In genomic region chr11:67504023-67504949, GRCh38 we compare ENCODE assay signal across 1 cellular context.
TF ChIP-seq lines count a peak whose summit lies in the region.

No MANE protein-coding gene starts in this region.

TF ChIP-seq in IMR-90, 13 proteins besides CTCF, POLR2A, EP300 and RAD21:
- TF ChIP-seq CHD1 (IDR thresholded peaks at IDR 0.05; ENCODE audit: low read depth, low read length) (no peak), MAFK (IDR thresholded peaks at IDR 0.05; ENCODE audit: low read depth, low read length) (no peak), MAZ (IDR thresholded peaks at IDR 0.05; ENCODE audit: borderline replicate concordance, low read depth, low read length) (peak; percentile 43; the same call in 1 of the 2 replicates), MXI1 (IDR thresholded peaks at IDR 0.05; ENCODE audit: borderline replicate concordance, low read depth, low read length) (peak; percentile 18; the same call in 1 of the 2 replicates)
